ENCODE assay signal across 8 cellular contexts in the genomic region with DNA sequence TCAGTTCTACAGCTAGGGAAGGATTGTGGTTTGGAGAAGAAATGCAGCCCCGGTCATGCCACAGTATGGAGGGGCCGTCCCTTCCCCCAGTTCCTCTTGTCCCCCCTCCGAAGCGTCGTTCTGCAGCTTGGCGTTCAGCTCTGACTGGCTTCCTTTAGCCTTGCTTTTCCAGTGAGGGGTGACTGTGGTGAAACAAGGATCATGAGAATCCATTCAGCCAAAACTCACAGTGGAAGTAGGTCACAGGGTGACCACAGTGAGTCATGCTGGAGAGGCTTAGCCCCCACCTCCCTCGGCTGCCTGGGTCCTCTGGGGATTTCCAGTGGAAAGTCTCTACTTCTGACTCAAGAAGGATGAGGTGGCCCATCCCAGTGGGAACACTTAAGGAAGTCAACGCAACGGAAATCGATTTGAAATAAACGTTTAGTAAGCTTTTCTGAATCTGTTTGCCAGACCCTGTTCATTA. TPM values are rescaled to one million over a fixed set of nuclear protein-coding genes. Genes with fewer than 3 reads are reported as not detected.
A peak's percentile ranks its signal among the peaks of the same experiment; 100 is the strongest.
DNase-seq lines count a peak whose midpoint lies in the region; ATAC-seq and TF ChIP-seq lines count a peak whose summit lies in the region.

No MANE protein-coding gene starts in this region.

- H3K36me3 ChIP-seq in A673 (ENCODE audit: insufficient read depth, low read length, poor library complexity, severe bottlenecking) (no peaks in the 10 kb centered on the region), endodermal cell (ENCODE audit: control insufficient read depth, insufficient read depth, low read length) (no peaks in the 10 kb centered on the region)

- H3K9me3 Mint-ChIP-seq in endodermal cell: peaks cover 50% of the 10 kb centered on the region
- peaks cover 29 to 49% (median 40%) of the 10 kb centered on the region in 7 donors for H3K9me3 Mint-ChIP-seq in CD14-positive monocyte
- H3K9me3 Mint-ChIP-seq in glutamatergic neuron (ENCODE audit: unreplicated experiment): peaks cover 18% of the 10 kb centered on the region

- no peaks in the 10 kb centered on the region for H3K27me3 Mint-ChIP-seq in endodermal cell (ENCODE audit: insufficient read depth)
- peaks cover 28 to 60% (median 39%) of the 10 kb centered on the region in 3 donors for H3K27me3 Mint-ChIP-seq in CD14-positive monocyte (ENCODE audit: low read depth in 3 of 3)
- H3K27me3 Mint-ChIP-seq in glutamatergic neuron (ENCODE audit: unreplicated experiment): peaks cover 9% of the 10 kb centered on the region

- ATAC-seq in omental fat pad (ENCODE audit: low FRiP score): peak; percentile 27
- ATAC-seq in HG02678 (IDR thresholded peaks at IDR 0.05; ENCODE audit: unreplicated experiment): no peak

- H3K27ac Mint-ChIP-seq in endodermal cell: no peak overlapping the region
- H3K27ac Mint-ChIP-seq in CD14-positive monocyte: no peak overlapping the region
- no peak overlapping the region for H3K27ac Mint-ChIP-seq in glutamatergic neuron (ENCODE audit: unreplicated experiment)

- no peak overlapping the region for H3K9ac ChIP-seq in endodermal cell (ENCODE audit: extremely low read depth, low read length, poor library complexity, severe bottlenecking)

- 89 to 95% methylated on average over 5 to 11 of the region's 11 CpGs for WGBS in endodermal cell (ENCODE audit: insufficient coverage in 1 of 2, insufficient read length in 1 of 2), 2 experiments

- intact Hi-C loops in A673 (cut with micrococcal nuclease; ENCODE audit: unreplicated experiment) (no loop called here), CD14-positive monocyte (cut with micrococcal nuclease) (no loop called here)

- no peaks in the 10 kb centered on the region for H3K4me1 ChIP-seq in A673 (ENCODE audit: insufficient read depth, low read length, poor library complexity, severe bottlenecking)
- no peaks in the 10 kb centered on the region for H3K4me1 ChIP-seq in endodermal cell (ENCODE audit: control insufficient read depth, insufficient read depth, low read length)

- H3K4me3 ChIP-seq in A673 (ENCODE audit: low read depth, low read length, poor library complexity, severe bottlenecking): no peak overlapping the region
- H3K4me3 ChIP-seq in endodermal cell (ENCODE audit: low read length): no peak overlapping the region

- peak; percentile 40 for DNase-seq in A673 (ENCODE audit: low spot score)
- DNase-seq in NCI-H226: peak; percentile 81
- peak; percentile 10 for DNase-seq in endodermal cell
- peak; percentile 23 for DNase-seq in omental fat pad (ENCODE audit: low spot score)
- no peak for DNase-seq in CD14-positive monocyte (ENCODE audit: low spot score)
- DNase-seq in glutamatergic neuron: no peak
- no peak for DNase-seq in NOMO-1 treated with dmso at 0.1 percent for 144 hours (lab: John Stamatoyannopoulos, UW; ENCODE audit: unreplicated experiment)

- POLR2A ChIA-PET in A673 (lab: Charles Lee; ENCODE audit: low non-redundant PET): no interaction called here

- H3K4me1 Mint-ChIP-seq in endodermal cell (peaks cover 3% of the 10 kb centered on the region), CD14-positive monocyte (peaks cover 4% of the 10 kb centered on the region), glutamatergic neuron (ENCODE audit: low read depth, unreplicated experiment) (peaks cover 6% of the 10 kb centered on the region)

- no peak for TF ChIP-seq CTCF in A673 (conservative IDR thresholded peaks at IDR 0.05; ENCODE audit: low read depth, low read length)
- no peak for TF ChIP-seq CTCF in endodermal cell (conservative IDR thresholded peaks at IDR 0.05)
- TF ChIP-seq CTCF in omental fat pad (IDR thresholded peaks at IDR 0.05): no peak
- no peak for TF ChIP-seq CTCF in CD14-positive monocyte (IDR thresholded peaks at IDR 0.05)
- TF ChIP-seq CTCF in glutamatergic neuron (IDR thresholded peaks at IDR 0.05; ENCODE audit: partially characterized antibody, unreplicated experiment): no peak

- H3K27ac ChIP-seq in A673 (ENCODE audit: low read depth, low read length, poor library complexity, severe bottlenecking): no peak overlapping the region
- no peak overlapping the region for H3K27ac ChIP-seq in endodermal cell (ENCODE audit: low read depth, low read length)

- BruUV-seq in A673 (replicated peaks; lab: Mats Ljungman, UMichigan): no TSS peak

- H3K27me3 ChIP-seq in A673 (replicated peaks; ENCODE audit: insufficient read depth, low read depth, low read length, poor library complexity) (no peaks in the 10 kb centered on the region), endodermal cell (ENCODE audit: control insufficient read depth, insufficient read depth, low read length, poor library complexity, severe bottlenecking) (no peaks in the 10 kb centered on the region)

- H3K9me3 ChIP-seq in A673 (ENCODE audit: low read depth, low read length, poor library complexity, severe bottlenecking) (peaks cover 5% of the 10 kb centered on the region), endodermal cell (ENCODE audit: control insufficient read depth, low read length) (peaks cover 27% of the 10 kb centered on the region)

- H3K4me3 Mint-ChIP-seq in endodermal cell (no peak overlapping the region), CD14-positive monocyte (peak overlapping the region in 1 of 2 donors; percentile 24), glutamatergic neuron (ENCODE audit: unreplicated experiment) (no peak overlapping the region)

- H3K36me3 Mint-ChIP-seq in endodermal cell (ENCODE audit: low read depth): no peaks in the 10 kb centered on the region
- no peaks in the 10 kb centered on the region for H3K36me3 Mint-ChIP-seq in CD14-positive monocyte
- peaks cover 33% of the 10 kb centered on the region for H3K36me3 Mint-ChIP-seq in glutamatergic neuron (ENCODE audit: unreplicated experiment)

- CTCF ChIA-PET in A673 (lab: Charles Lee): no interaction called here

RNA-seq across cellular contexts. Expression of gene COL6A2, which starts 37.3 kb away (rescaled TPM):
- total RNA-seq in A673 (2021) (15.0 and 29.0 TPM in 2 replicates), endodermal cell (100 to 1,000 TPM; 259 to 377 TPM), omental fat pad (1,000 to 10,000 TPM in 1 of 4 donors, 100 to 1,000 TPM in 3; 480 to 1,153 (median 616) TPM), glutamatergic neuron (ENCODE audit: unreplicated experiment) (55.2 TPM)
- polyA plus RNA-seq in endodermal cell (2013, experiment 1 of 2): 117 TPM
- 114 TPM for polyA plus RNA-seq in endodermal cell (2013, experiment 2 of 2)
- polyA plus RNA-seq in CD14-positive monocyte: not detected

Comparison
In these comparisons a context has a peak if more than half of its experiments do, and no peak if none do; other contexts are left out.
1. DNase-seq: peak in A673 (single experiment), NCI-H226 (single experiment), endodermal cell (single experiment) and omental fat pad (single experiment); none in CD14-positive monocyte (single experiment), glutamatergic neuron (single experiment) and NOMO-1 treated with dmso at 0.1 percent for 144 hours (single experiment).